Comparison of ENCODE assay signal across 26 cellular contexts in genomic region chr4:64594723-64595122, GRCh38.
A peak's percentile ranks its signal among the peaks of the same experiment; 100 is the strongest.
DNase-seq lines count a peak whose midpoint lies in the region; ATAC-seq, FAIRE-seq and TF ChIP-seq lines count a peak whose summit lies in the region.
"Had no signal": no experiment of that assay in that cellular context is flagged by ENCODE, and none has a peak within 500 bp of the region (broad histone marks: within the 10 kb centered on the region; RNA-seq: fewer than 3 reads in every experiment).

No MANE protein-coding gene starts in this region.

- H3K36me3 Mint-ChIP-seq in H9 (ENCODE audit: insufficient read depth in 1 of 3, low read depth in 3 of 3) (peaks cover 0 to 22% (median 2%) of the 10 kb centered on the region in 3 experiments; a peak in 5 of 7 replicates), mesothelial cell of epicardium (no peaks in the 10 kb centered on the region)
- H3K36me3 Mint-ChIP-seq: CD14-positive monocyte; CD8-positive, alpha-beta memory T cell had no signal

- no peak overlapping the region for H2BK120ac ChIP-seq in H9 (ENCODE audit: low read depth, low read length, poor library complexity, severe bottlenecking)
- H2BK120ac ChIP-seq in H1 (replicated peaks; ENCODE audit: low read depth, low read length) = no peak overlapping the region

- H3K56ac ChIP-seq in H9 (ENCODE audit: insufficient read length, low read depth, low read length) (no peak overlapping the region), H1 (replicated peaks; ENCODE audit: insufficient read length, low read depth, low read length) (no peak overlapping the region)

- H3K4me1 ChIP-seq in H9 (ENCODE audit: insufficient read depth, low read length) (no peaks in the 10 kb centered on the region), HUES64 (ENCODE audit: insufficient read depth, low read length) (peaks cover 17% of the 10 kb centered on the region), H1 (replicated peaks in 1 of 4; ENCODE audit: control insufficient read depth in 3 of 4, insufficient read depth in 4 of 4, low read length in 3 of 4) (peaks cover 0 to 4% (median 0%) of the 10 kb centered on the region in 4 experiments; a peak in 1 of 7 replicates), ascending aorta (no peaks in the 10 kb centered on the region)
- H3K4me1 ChIP-seq: A549; BE2C; BLaER1 treated with 17β-estradiol and CSF1 and Interleukin-3, amounts not matched to agents 10 nM and 100 nM had no signal

- H4K8ac ChIP-seq in H9 (replicated peaks; ENCODE audit: insufficient read length, low read depth, low read length) = no peak overlapping the region
- H4K8ac ChIP-seq in H1 (ENCODE audit: extremely low read depth, insufficient read depth, low read length) = no peak overlapping the region

- H4K20me1 ChIP-seq in H9 (ENCODE audit: control insufficient read depth, insufficient read depth, insufficient read length) = no peaks in the 10 kb centered on the region
- H4K20me1 ChIP-seq in H1 (replicated peaks in 1 of 2; ENCODE audit: control insufficient read depth in 1 of 2, insufficient read depth in 2 of 2, low read length in 2 of 2) = no peaks in the 10 kb centered on the region
- H4K20me1 ChIP-seq: BLaER1 treated with 17β-estradiol and CSF1 and Interleukin-3, amounts not matched to agents 10 nM and 100 nM had no signal

- no peak overlapping the region for H3K23ac ChIP-seq in H9 (ENCODE audit: insufficient read length, low read depth, low read length)
- H3K23ac ChIP-seq in H1 (ENCODE audit: insufficient read length) = no peak overlapping the region

- no peak for TF ChIP-seq RAD21 in H1 (IDR thresholded peaks at IDR 0.05 in 1 of 2, conservative IDR thresholded peaks at IDR 0.05 in 1 of 2; ENCODE audit: low read depth in 2 of 2, low read length in 2 of 2)

- no peak overlapping the region for H3K9ac ChIP-seq in H9 (ENCODE audit: extremely low read depth, insufficient read length, low read length)
- no peak overlapping the region for H3K9ac ChIP-seq in HUES64 (ENCODE audit: low read depth, low read length)
- no peak overlapping the region for H3K9ac ChIP-seq in H1 (replicated peaks in 1 of 4; ENCODE audit: extremely low read depth in 1 of 4, low read depth in 3 of 4, low read length in 3 of 4)
- H3K9ac ChIP-seq: BLaER1 treated with 17β-estradiol and CSF1 and Interleukin-3, amounts not matched to agents 10 nM and 100 nM had no signal

- no peak overlapping the region for H2BK15ac ChIP-seq in H9 (ENCODE audit: low read depth, low read length)
- no peak overlapping the region for H2BK15ac ChIP-seq in H1 (ENCODE audit: low read length)

- H4K91ac ChIP-seq in H9 (ENCODE audit: insufficient read length, low read depth, low read length) (no peak overlapping the region), H1 (replicated peaks; ENCODE audit: insufficient read length, low read length) (no peak overlapping the region)

- H4K5ac ChIP-seq in H9 (ENCODE audit: insufficient read length, low read depth, low read length) (no peak overlapping the region), H1 (ENCODE audit: insufficient read length, low read depth, low read length) (peak overlapping the region; percentile 43)

- H3K27ac Mint-ChIP-seq in H9 (peak overlapping the region; percentile 5 to 96 (median 26); a peak in 6 of 7 replicates), mesothelial cell of epicardium (no peak overlapping the region)
- H3K27ac Mint-ChIP-seq: CD14-positive monocyte; CD4-positive, alpha-beta T cell; CD8-positive, alpha-beta memory T cell had no signal

- TF ChIP-seq POLR2A in H1 (IDR thresholded peaks at IDR 0.05; ENCODE audit: control extremely low read depth in 1 of 2, low read depth in 2 of 2, low read length in 2 of 2) = no peak

- H3K14ac ChIP-seq in H9 (ENCODE audit: insufficient read depth, low read length) (no peak overlapping the region), H1 (ENCODE audit: insufficient read length) (no peak overlapping the region)

- H3K18ac ChIP-seq in H9 (ENCODE audit: insufficient read length, low read depth, low read length) = no peak overlapping the region
- no peak overlapping the region for H3K18ac ChIP-seq in H1 (ENCODE audit: extremely low read depth, low read length)

- H3K9me3 Mint-ChIP-seq in H9 (peaks cover 4 to 10% of the 10 kb centered on the region in 2 experiments; a peak in 4 of 5 replicates), mesothelial cell of epicardium (peaks cover 8% of the 10 kb centered on the region)

- H3K9me3 ChIP-seq in H9 (ENCODE audit: control insufficient read depth, low read depth, low read length) (no peaks in the 10 kb centered on the region), HUES64 (ENCODE audit: insufficient read depth, low read depth, low read length) (0 out of 2 replicates have a peak, but pooled peaks cover 1% of the 10 kb centered on the region), H1 (ENCODE audit: insufficient read depth in 2 of 2, low read depth in 1 of 2, low read length in 1 of 2) (peaks cover 3 to 4% of the 10 kb centered on the region in 2 experiments; a peak in 2 of 4 replicates), ascending aorta (peaks cover 0 to 12% of the 10 kb centered on the region in 2 donors)
- H3K9me3 ChIP-seq: A549, BE2C had no signal

- H3K4me1 Mint-ChIP-seq in H9 (peaks cover 14 to 17% of the 10 kb centered on the region in 2 experiments), mesothelial cell of epicardium (no peaks in the 10 kb centered on the region)
- H3K4me1 Mint-ChIP-seq: CD14-positive monocyte; CD8-positive, alpha-beta memory T cell had no signal

- TF ChIP-seq EP300 in H1 (IDR thresholded peaks at IDR 0.05; ENCODE audit: borderline replicate concordance in 1 of 2, low read depth in 2 of 2, low read length in 2 of 2) = no peak

- H2AFZ ChIP-seq in H9 (ENCODE audit: low read length) (no peak overlapping the region), H1 (ENCODE audit: low read length) (no peak overlapping the region)

- DNase-seq in H9 (no peak), H1 (ENCODE audit: low read depth in 1 of 2, low spot score in 2 of 2) (no peak), ascending aorta (ENCODE audit: low spot score in 2 of 2) (no peak), NCI-H510A (lab: John Stamatoyannopoulos, UW) (no peak), mesothelial cell of epicardium (ENCODE audit: low spot score in 2 of 2, unreplicated experiment in 2 of 2) (no peak), left lobe of liver (ENCODE audit: low spot score) (no peak)
- DNase-seq: 8988T; ACHN; AML-193; BE2C; CD4-positive, alpha-beta T cell; CD8-positive, alpha-beta memory T cell; DMS 273 treated with DMSO at 0.1 percent for 48 hours; DMS79; EL; GDM1; GOT3; H7 had no signal

- H2AK5ac ChIP-seq in H9 (ENCODE audit: insufficient read length, low read length) = no peak overlapping the region
- no peak overlapping the region for H2AK5ac ChIP-seq in H1 (ENCODE audit: low read depth, low read length)

- CTCF ChIA-PET in H1 (lab: Charles Lee; ENCODE audit: partially characterized antibody) = no interaction called here

- no peak overlapping the region for H3K4ac ChIP-seq in H9 (ENCODE audit: low read depth, low read length)
- H3K4ac ChIP-seq in H1 (replicated peaks; ENCODE audit: insufficient read length, low read depth, low read length) = no peak overlapping the region

- TF ChIP-seq CTCF in H9 (conservative IDR thresholded peaks at IDR 0.05) (no peak), H1 (IDR thresholded peaks at IDR 0.05; ENCODE audit: control extremely low read depth in 1 of 3, insufficient read depth in 1 of 3, low read depth in 1 of 3, low read length in 3 of 3) (no peak), ascending aorta (IDR thresholded peaks at IDR 0.05) (no peak), mesothelial cell of epicardium (IDR thresholded peaks at IDR 0.05; ENCODE audit: unreplicated experiment) (no peak)

- POLR2A ChIA-PET in H1 (lab: Charles Lee; ENCODE audit: partially characterized antibody) = no interaction called here

- no peak overlapping the region for H3K4me3 Mint-ChIP-seq in H9
- H3K4me3 Mint-ChIP-seq in mesothelial cell of epicardium = no peak overlapping the region
- H3K4me3 Mint-ChIP-seq: CD14-positive monocyte; CD4-positive, alpha-beta T cell had no signal

- H3K79me2 ChIP-seq in H9 (ENCODE audit: insufficient read depth, low read length) (no peaks in the 10 kb centered on the region), H1 (ENCODE audit: control insufficient read depth in 1 of 2, insufficient read depth in 2 of 2, low read length in 2 of 2) (no peaks in the 10 kb centered on the region)

- intact Hi-C loops in ascending aorta (cut with DNase I) = no loop called here

- ATAC-seq in left lobe of liver = no peak
- ATAC-seq: A549, GM12878, HCT116 had no signal

- H2BK5ac ChIP-seq in H9 (ENCODE audit: insufficient read length, low read length) = no peak overlapping the region
- no peak overlapping the region for H2BK5ac ChIP-seq in H1 (ENCODE audit: low read depth, low read length)

- no peak overlapping the region for H3K4me3 ChIP-seq in HUES64 (ENCODE audit: low read length)
- peak overlapping the region in 1 of 4 experiments; percentile 28; a peak in 1 of 8 replicates for H3K4me3 ChIP-seq in H1 (ENCODE audit: extremely low read depth in 1 of 4, insufficient read depth in 2 of 4, low read depth in 3 of 4, low read length in 4 of 4)
- H3K4me3 ChIP-seq in ascending aorta = no peak overlapping the region
- H3K4me3 ChIP-seq: A549; BLaER1 treated with 17β-estradiol and CSF1 and Interleukin-3, amounts not matched to agents 10 nM and 100 nM; GM12878 had no signal

- H3K79me1 ChIP-seq in H9 (ENCODE audit: insufficient read depth, low read depth, low read length, poor library complexity, severe bottlenecking) (no peaks in the 10 kb centered on the region), H1 (ENCODE audit: low read depth, low read length) (no peaks in the 10 kb centered on the region)

- H2BK20ac ChIP-seq in H9 (ENCODE audit: low read depth, low read length, poor library complexity, severe bottlenecking) = no peak overlapping the region
- H2BK20ac ChIP-seq in H1 (ENCODE audit: low read length) = no peak overlapping the region

- H3K27me3 Mint-ChIP-seq in H9 (ENCODE audit: low read depth) = no peaks in the 10 kb centered on the region
- no peaks in the 10 kb centered on the region for H3K27me3 Mint-ChIP-seq in mesothelial cell of epicardium (ENCODE audit: low read depth)
- H3K27me3 Mint-ChIP-seq: CD4-positive, alpha-beta T cell; CD8-positive, alpha-beta memory T cell had no signal

- no peak overlapping the region for H3T11ph ChIP-seq in H9 (ENCODE audit: low read length)

- H3K36me3 ChIP-seq in HUES64 (ENCODE audit: insufficient read depth, low read length) (no peaks in the 10 kb centered on the region), H1 (ENCODE audit: control insufficient read depth in 2 of 4, insufficient read depth in 4 of 4, low read length in 3 of 4) (no peaks in the 10 kb centered on the region; a peak in 1 of 8 replicates), ascending aorta (no peaks in the 10 kb centered on the region)
- H3K36me3 ChIP-seq: BE2C; BLaER1 treated with 17β-estradiol and CSF1 and Interleukin-3, amounts not matched to agents 10 nM and 100 nM had no signal

- no peak for FAIRE-seq in H1 (lab: Jason Lieb, UNC)
- FAIRE-seq: A549, D721Med, GM12878, GM18507 had no signal

- no peak overlapping the region for H3K27ac ChIP-seq in H9 (ENCODE audit: insufficient read length, low read depth, low read length)
- H3K27ac ChIP-seq in HUES64 (ENCODE audit: low read depth, low read length) = peak overlapping the region; percentile 64; the same call in 1 of the 2 replicates
- H3K27ac ChIP-seq in H1 (ENCODE audit: low read depth, low read length) = no peak overlapping the region
- no peak overlapping the region for H3K27ac ChIP-seq in ascending aorta
- H3K27ac ChIP-seq: A549; BLaER1 treated with 17β-estradiol and CSF1 and Interleukin-3, amounts not matched to agents 10 nM and 100 nM had no signal

- H2BK12ac ChIP-seq in H9 (ENCODE audit: insufficient read length, low read depth, low read length) = no peak overlapping the region
- H2BK12ac ChIP-seq in H1 (ENCODE audit: low read depth, low read length) = no peak overlapping the region

- H3K27me3 ChIP-seq in H9 (ENCODE audit: insufficient read depth, low read length) (no peaks in the 10 kb centered on the region), HUES64 (ENCODE audit: insufficient read depth, low read length) (no peaks in the 10 kb centered on the region), H1 (replicated peaks in 1 of 4; ENCODE audit: control insufficient read depth in 3 of 4, extremely low read depth in 1 of 4, insufficient read depth in 3 of 4, low read length in 3 of 4) (no peaks in the 10 kb centered on the region), ascending aorta (no peaks in the 10 kb centered on the region)
- H3K27me3 ChIP-seq: BE2C; BLaER1 treated with 17β-estradiol and CSF1 and Interleukin-3, amounts not matched to agents 10 nM and 100 nM had no signal

- H3K4me2 ChIP-seq in H9 (ENCODE audit: insufficient read depth, insufficient read length, low read length) = no peak overlapping the region
- 0 out of 4 replicates have a peak overlapping the region, but pooled peaks of 1 of the 2 experiments have one; percentile 16 for H3K4me2 ChIP-seq in H1 (ENCODE audit: insufficient read depth in 1 of 2, low read depth in 2 of 2, low read length in 2 of 2)
- H3K4me2 ChIP-seq: A549; BLaER1 treated with 17β-estradiol and CSF1 and Interleukin-3, amounts not matched to agents 10 nM and 100 nM had no signal

- H3K23me2 ChIP-seq in H9 (ENCODE audit: insufficient read length, low read depth, low read length, poor library complexity, severe bottlenecking) (no peaks in the 10 kb centered on the region), H1 (ENCODE audit: low read depth, low read length) (no peaks in the 10 kb centered on the region)
